Comparison of ENCODE assay signal across 23 cellular contexts in the genomic region with DNA sequence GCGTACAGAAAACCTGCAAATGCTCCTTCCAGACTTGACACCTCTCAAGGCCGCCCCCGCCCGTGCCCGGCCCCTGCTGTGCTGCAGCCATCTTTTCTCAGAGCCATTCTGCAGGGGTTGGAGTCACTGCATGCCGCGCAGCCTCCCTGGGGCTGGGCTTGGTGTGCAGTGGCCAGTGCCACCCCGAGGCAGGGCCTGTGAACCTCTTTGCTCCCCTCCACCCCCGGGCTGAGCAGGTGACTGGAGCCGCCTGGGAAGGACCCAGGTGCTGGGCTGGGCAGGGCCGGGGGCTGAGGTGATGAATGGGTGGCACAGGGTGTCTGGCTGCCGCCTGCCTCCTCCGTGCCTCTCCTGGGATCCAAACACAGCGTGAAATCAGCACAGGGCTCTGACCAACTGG.
"Had no signal": no experiment of that assay in that cellular context is flagged by ENCODE, and none has a peak within 500 bp of the region (broad histone marks: within the 10 kb centered on the region; RNA-seq: fewer than 3 reads in every experiment).

No MANE protein-coding gene starts in this region.

- H2AFZ ChIP-seq: hepatocyte, parathyroid adenoma had no signal

- H3K4me1 ChIP-seq: foreskin keratinocyte, parathyroid adenoma, prostate gland, uterus had no signal

- H3K9me3 ChIP-seq: mucosa of descending colon, prostate gland, right lobe of liver, tibial artery, upper lobe of left lung, uterus had no signal

- H3K4me3 Mint-ChIP-seq: natural killer cell; stimulated activated effector memory CD8-positive, alpha-beta T cell treated with anti-CD3 and anti-CD28 coated beads, Interleukin-12 subunit alpha, Interleukin-12 subunit beta, amount 100 ng/mL, for 72 hours; stimulated activated naive CD8-positive, alpha-beta T cell treated with anti-CD3 and anti-CD28 coated beads, Interleukin-15, Interleukin-2, amounts not matched to agents 100 ng/mL and 50 ng/mL, for 24 hours had no signal

- H3K36me3 ChIP-seq: right lobe of liver, uterus had no signal

- H3K27me3 Mint-ChIP-seq: stimulated activated naive CD8-positive, alpha-beta T cell treated with anti-CD3 and anti-CD28 coated beads, Interleukin-15, Interleukin-2, amounts not matched to agents 100 ng/mL and 50 ng/mL, for 24 hours had no signal

- FAIRE-seq: colon, endothelial cell of umbilical vein, kidney had no signal

- H3K79me2 ChIP-seq: hepatocyte, parathyroid adenoma had no signal

- H3K4me1 Mint-ChIP-seq: natural killer cell; stimulated activated effector memory CD8-positive, alpha-beta T cell treated with anti-CD3 and anti-CD28 coated beads, Interleukin-12 subunit alpha, Interleukin-12 subunit beta, amount 100 ng/mL, for 72 hours had no signal

- H3K27ac ChIP-seq: foreskin keratinocyte, hepatocyte, parathyroid adenoma, prostate gland, right lobe of liver, upper lobe of left lung, uterus had no signal

- H3K9ac ChIP-seq: parathyroid adenoma had no signal

- ATAC-seq: foreskin keratinocyte; left colon; mucosa of descending colon; natural killer cell; stimulated activated effector memory CD8-positive, alpha-beta T cell treated with anti-CD3 and anti-CD28 coated beads, Interleukin-12 subunit alpha, Interleukin-12 subunit beta, amount 100 ng/mL, for 72 hours had no signal

- DNase-seq: dermis blood vessel endothelial cell; erythroblast; foreskin keratinocyte; kidney; left colon; mucosa of descending colon; natural killer cell; nucleus accumbens; retina; right lobe of liver; stimulated activated CD4-positive, alpha-beta T cell treated with anti-CD3 and anti-CD28 coated beads, Interleukin-4, amount 100 ng/mL, for 1 hour; stimulated activated CD8-positive, alpha-beta memory T cell treated with anti-CD3 and anti-CD28 coated beads, Interleukin-4, amount 100 ng/mL, for 48 hours; tibial artery; uterus had no signal

- H3K27ac Mint-ChIP-seq: natural killer cell; stimulated activated effector memory CD8-positive, alpha-beta T cell treated with anti-CD3 and anti-CD28 coated beads, Interleukin-12 subunit alpha, Interleukin-12 subunit beta, amount 100 ng/mL, for 72 hours; stimulated activated naive CD8-positive, alpha-beta T cell treated with anti-CD3 and anti-CD28 coated beads, Interleukin-15, Interleukin-2, amounts not matched to agents 100 ng/mL and 50 ng/mL, for 24 hours had no signal

- H3K36me3 Mint-ChIP-seq: natural killer cell; stimulated activated effector memory CD8-positive, alpha-beta T cell treated with anti-CD3 and anti-CD28 coated beads, Interleukin-12 subunit alpha, Interleukin-12 subunit beta, amount 100 ng/mL, for 72 hours had no signal

- H3K4me3 ChIP-seq: hepatocyte, mucosa of descending colon, prostate gland, right lobe of liver, tibial artery, upper lobe of left lung, uterus had no signal

- H3K9me3 Mint-ChIP-seq: natural killer cell; neural crest cell; stimulated activated effector memory CD8-positive, alpha-beta T cell treated with anti-CD3 and anti-CD28 coated beads, Interleukin-12 subunit alpha, Interleukin-12 subunit beta, amount 100 ng/mL, for 72 hours; stimulated activated naive CD8-positive, alpha-beta T cell treated with anti-CD3 and anti-CD28 coated beads, Interleukin-15, Interleukin-2, amounts not matched to agents 100 ng/mL and 50 ng/mL, for 24 hours had no signal

- H3K27me3 ChIP-seq: foreskin keratinocyte, hepatocyte, right lobe of liver, tibial artery, upper lobe of left lung, uterus had no signal

- H3K4me2 ChIP-seq: hepatocyte had no signal
